In genomic region chr20:24382330-24382729, GRCh38 we compare ENCODE assay signal across 17 cellular contexts.
DNase-seq lines count a peak whose midpoint lies in the region; ATAC-seq and TF ChIP-seq lines count a peak whose summit lies in the region.
"Had no signal": no experiment of that assay in that cellular context is flagged by ENCODE, and none has a peak within 500 bp of the region (broad histone marks: within the 10 kb centered on the region; RNA-seq: fewer than 3 reads in every experiment).

No MANE protein-coding gene starts in this region.

- H3K36me3 ChIP-seq in SK-N-SH (replicated peaks in 1 of 2; ENCODE audit: control insufficient read depth in 1 of 2, insufficient read depth in 2 of 2, low read length in 1 of 2) (no peaks in the 10 kb centered on the region), ovary (no peaks in the 10 kb centered on the region)
- H3K36me3 ChIP-seq: BLaER1 had no signal

- no peak for TF ChIP-seq RAD21 in SK-N-SH (IDR thresholded peaks at IDR 0.05; ENCODE audit: low read length)

- CTCF ChIA-PET in SK-N-SH (lab: Yijun Ruan, JAX) = interaction anchor here (0.9 to 1.3 kb wide), 2 partner anchors 15 to 63 kb away, joined by 4 read pairs; no protein-coding TSS in a partner anchor

- no peaks in the 10 kb centered on the region for H3F3A ChIP-seq in SK-N-SH (replicated peaks; ENCODE audit: insufficient read depth)

- POLR2A ChIA-PET in SK-N-SH (lab: Yijun Ruan, JAX) = no interaction called here

- intact Hi-C loops in ovary (cut with DNase I) = no loop called here

- TF ChIP-seq EP300 in SK-N-SH (IDR thresholded peaks at IDR 0.05; ENCODE audit: borderline replicate concordance in 1 of 2, low read depth in 1 of 2, low read length in 1 of 2) (no peak), ovary (IDR thresholded peaks at IDR 0.05) (no peak)

- no peaks in the 10 kb centered on the region for H4K20me1 ChIP-seq in SK-N-SH (ENCODE audit: insufficient read depth)
- H4K20me1 ChIP-seq: BLaER1 had no signal

- H3K9me2 ChIP-seq in SK-N-SH = no peaks in the 10 kb centered on the region

- ATAC-seq in SK-N-SH treated with all-trans-retinoic acid at 6 μM for 48 hours = no peak
- no peak for ATAC-seq in GM19328 (IDR thresholded peaks at IDR 0.05; ENCODE audit: unreplicated experiment)
- ATAC-seq: activated naive CD4-positive, alpha-beta T cell treated with anti-CD3 and anti-CD28 coated beads, Interleukin-2, amount 50 U/mL, for 72 hours had no signal

- H3K27me3 ChIP-seq in SK-N-SH (ENCODE audit: insufficient read depth) (no peaks in the 10 kb centered on the region), ovary (no peaks in the 10 kb centered on the region)
- H3K27me3 ChIP-seq: BLaER1 had no signal

- H3K4me2 ChIP-seq in SK-N-SH = no peak overlapping the region
- H3K4me2 ChIP-seq: BLaER1, KMS-11 had no signal

- TF ChIP-seq POLR2A in ovary (IDR thresholded peaks at IDR 0.05) = no peak

- peaks cover 0 to 13% of the 10 kb centered on the region in 2 experiments; a peak in 2 of 4 replicates for H3K4me1 ChIP-seq in SK-N-SH (ENCODE audit: control insufficient read depth in 1 of 2, insufficient read depth in 2 of 2, low read depth in 1 of 2, low read length in 1 of 2)
- peaks cover 5% of the 10 kb centered on the region for H3K4me1 ChIP-seq in ovary (ENCODE audit: insufficient read depth)

- no peak overlapping the region for H3K9ac ChIP-seq in SK-N-SH
- H3K9ac ChIP-seq: BLaER1, KMS-11 had no signal

- no peak overlapping the region for H3K4me3 ChIP-seq in SK-N-SH (ENCODE audit: low read depth in 2 of 2, low read length in 1 of 2)
- H3K4me3 ChIP-seq in ovary = no peak overlapping the region
- H3K4me3 ChIP-seq: BLaER1 had no signal

- H3K27ac ChIP-seq in SK-N-SH (ENCODE audit: low read depth in 2 of 2, low read length in 1 of 2) (peak overlapping the region in 1 of 2 experiments; percentile 58; a peak in 1 of 4 replicates), cingulate gyrus (ENCODE audit: low read depth, low read length) (peak overlapping the region; percentile 58), ovary (no peak overlapping the region)
- H3K27ac ChIP-seq: BLaER1, KMS-11 had no signal

- no peak overlapping the region for H2AFZ ChIP-seq in SK-N-SH (ENCODE audit: low read depth)

- TF ChIP-seq CTCF in SK-N-SH (IDR thresholded peaks at IDR 0.05) (no peak), ovary (IDR thresholded peaks at IDR 0.05) (no peak)

- no peaks in the 10 kb centered on the region for H3K79me2 ChIP-seq in SK-N-SH (ENCODE audit: insufficient read depth)

- no peaks in the 10 kb centered on the region for H3K9me3 ChIP-seq in SK-N-SH
- no peaks in the 10 kb centered on the region for H3K9me3 ChIP-seq in ovary
- H3K9me3 ChIP-seq: BLaER1 had no signal

- WGBS in SK-N-SH (ENCODE audit: low lambda C conversion rate) = 11% methylated on average over 6 of the region's 7 CpGs
- WGBS in ovary, 3 donors = 6 to 13% (median 7%) methylated on average over 7 of the region's 7 CpGs

- DNase-seq in SK-N-SH (peak; percentile 44), left kidney (ENCODE audit: low read depth, low spot score) (peak; percentile 52), ureter (ENCODE audit: low spot score) (peak; percentile 48), pons (ENCODE audit: low spot score) (no peak), ovary (no peak)
- DNase-seq: activated CD4-positive, CD25-positive, alpha-beta regulatory T cell treated with anti-CD3 and anti-CD28 coated beads, Interleukin-2, amount 50 U/mL, for 72 hours; dermis blood vessel endothelial cell; NCI-H2107; stimulated activated CD4-positive, alpha-beta T cell treated with anti-CD3 and anti-CD28 coated beads, Interleukin-2, amount 100 ng/mL, for 24 hours; stimulated activated naive CD4-positive, alpha-beta T cell treated with Interleukin-2 at 50 U/mL for 16 hours; T1000 had no signal

TF ChIP-seq in SK-N-SH, 30 proteins besides CTCF, POLR2A, EP300 and RAD21:
- peak; percentile 1; the same call in 1 of the 2 replicates for TF ChIP-seq MXI1 (IDR thresholded peaks at IDR 0.05; ENCODE audit: low read depth, low read length)
- TF ChIP-seq REST (IDR thresholded peaks at IDR 0.05; ENCODE audit: low read depth, low read length) = no peak

TF ChIP-seq in SK-N-SH treated with all-trans-retinoic acid at 6 μM for 48 hours, 23 proteins besides CTCF, POLR2A, EP300 and RAD21:
- TF ChIP-seq TCF4 (CRISPR knock-in tag; IDR thresholded peaks at IDR 0.05; ENCODE audit: borderline replicate concordance) (no peak), BACH2 (CRISPR knock-in tag; IDR thresholded peaks at IDR 0.05; ENCODE audit: borderline replicate concordance) (no peak), ZC3H10 (CRISPR knock-in tag; IDR thresholded peaks at IDR 0.05) (no peak), ISL1 (CRISPR knock-in tag; IDR thresholded peaks at IDR 0.05) (no peak), PPARA (CRISPR knock-in tag; IDR thresholded peaks at IDR 0.05; ENCODE audit: borderline replicate concordance) (no peak), ZFP3 (CRISPR knock-in tag; IDR thresholded peaks at IDR 0.05) (no peak), CREB5 (CRISPR knock-in tag; IDR thresholded peaks at IDR 0.05; ENCODE audit: low read depth) (no peak), TOX (CRISPR knock-in tag; IDR thresholded peaks at IDR 0.05; ENCODE audit: borderline replicate concordance) (no peak), OSR1 (CRISPR knock-in tag; IDR thresholded peaks at IDR 0.05) (no peak)
TF ChIP-seq in SK-N-SH treated with all-trans-retinoic acid at 6 μM for 48 hours: peak in this region for 0.

Comparison
In these comparisons a context has a peak if more than half of its experiments do, and no peak if none do; other contexts are left out.
1. DNase-seq: peak in SK-N-SH (single experiment), left kidney (single experiment) and ureter (single experiment); none in pons (single experiment) and ovary (0 of 5).